Comparison of ENCODE assay signal across 1 cellular context in genomic region chr17:65323055-65323454, GRCh38.
TF ChIP-seq lines count a peak whose summit lies in the region.

No MANE protein-coding gene starts in this region.

TF ChIP-seq in H1, 55 proteins besides CTCF, POLR2A, EP300 and RAD21 (continued from another document):
- TF ChIP-seq, protein P1, sequence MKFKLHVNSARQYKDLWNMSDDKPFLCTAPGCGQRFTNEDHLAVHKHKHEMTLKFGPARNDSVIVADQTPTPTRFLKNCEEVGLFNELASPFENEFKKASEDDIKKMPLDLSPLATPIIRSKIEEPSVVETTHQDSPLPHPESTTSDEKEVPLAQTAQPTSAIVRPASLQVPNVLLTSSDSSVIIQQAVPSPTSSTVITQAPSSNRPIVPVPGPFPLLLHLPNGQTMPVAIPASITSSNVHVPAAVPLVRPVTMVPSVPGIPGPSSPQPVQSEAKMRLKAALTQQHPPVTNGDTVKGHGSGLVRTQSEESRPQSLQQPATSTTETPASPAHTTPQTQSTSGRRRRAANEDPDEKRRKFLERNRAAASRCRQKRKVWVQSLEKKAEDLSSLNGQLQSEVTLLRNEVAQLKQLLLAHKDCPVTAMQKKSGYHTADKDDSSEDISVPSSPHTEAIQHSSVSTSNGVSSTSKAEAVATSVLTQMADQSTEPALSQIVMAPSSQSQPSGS (IDR thresholded peaks at IDR 0.05; ENCODE audit: low read length): no peak
- TF ChIP-seq ATF3 (IDR thresholded peaks at IDR 0.05; ENCODE audit: insufficient read depth, low read depth, low read length): no peak
- TF ChIP-seq TAF1 (IDR thresholded peaks at IDR 0.05; ENCODE audit: low read depth, low read length): no peak
- no peak for TF ChIP-seq HDAC2 (IDR thresholded peaks at IDR 0.05; ENCODE audit: borderline replicate concordance in 1 of 2, low read depth in 2 of 2, low read length in 2 of 2)
- no peak for TF ChIP-seq GABPA (IDR thresholded peaks at IDR 0.05; ENCODE audit: borderline replicate concordance, insufficient read depth, low read length)
- TF ChIP-seq, protein P2, sequence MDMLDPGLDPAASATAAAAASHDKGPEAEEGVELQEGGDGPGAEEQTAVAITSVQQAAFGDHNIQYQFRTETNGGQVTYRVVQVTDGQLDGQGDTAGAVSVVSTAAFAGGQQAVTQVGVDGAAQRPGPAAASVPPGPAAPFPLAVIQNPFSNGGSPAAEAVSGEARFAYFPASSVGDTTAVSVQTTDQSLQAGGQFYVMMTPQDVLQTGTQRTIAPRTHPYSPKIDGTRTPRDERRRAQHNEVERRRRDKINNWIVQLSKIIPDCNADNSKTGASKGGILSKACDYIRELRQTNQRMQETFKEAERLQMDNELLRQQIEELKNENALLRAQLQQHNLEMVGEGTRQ (IDR thresholded peaks at IDR 0.05; ENCODE audit: low read length): peak; percentile 78
- TF ChIP-seq POLR2AphosphoS5 (IDR thresholded peaks at IDR 0.05; ENCODE audit: low read depth, low read length): no peak
